Comparison of ENCODE assay signal across 3 cellular contexts in genomic region chr13:36750946-36751345, GRCh38.
"Had no signal": no experiment of that assay in that cellular context is flagged by ENCODE, and none has a peak within 500 bp of the region (broad histone marks: within the 10 kb centered on the region; RNA-seq: fewer than 3 reads in every experiment).

No MANE protein-coding gene starts in this region.

- H3K4me3 ChIP-seq: GM12878 had no signal

- DNase-seq: GDM1, GF-D8 had no signal
